Comparison of ENCODE assay signal across 14 cellular contexts in the genomic region with DNA sequence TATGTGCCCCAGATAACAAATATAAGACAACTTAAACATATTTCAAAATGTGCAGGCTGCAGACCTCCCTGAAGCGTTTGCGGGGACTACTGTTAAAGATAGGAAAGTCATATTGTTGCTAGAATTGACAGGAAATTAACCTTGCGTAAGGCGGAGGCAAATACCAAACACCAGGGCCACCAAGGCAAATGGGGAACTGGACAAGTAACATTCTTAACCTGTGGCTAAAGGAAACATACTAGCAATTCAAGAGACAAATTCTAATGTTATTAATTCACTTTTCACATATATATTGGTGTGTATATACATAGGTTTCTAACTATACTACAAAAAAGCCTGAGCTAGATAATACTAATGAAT. TPM values are rescaled to one million over a fixed set of nuclear protein-coding genes. Genes with fewer than 3 reads are reported as not detected.
DNase-seq lines count a peak whose midpoint lies in the region; ATAC-seq and TF ChIP-seq lines count a peak whose summit lies in the region.
"Had no signal": no experiment of that assay in that cellular context is flagged by ENCODE, and none has a peak within 500 bp of the region (broad histone marks: within the 10 kb centered on the region; RNA-seq: fewer than 3 reads in every experiment).

No MANE protein-coding gene starts in this region.

- H3K27ac Mint-ChIP-seq in CD14-positive monocyte (no peak overlapping the region), GM23338 (no peak overlapping the region)
- peak overlapping the region; percentile 19 for H3K27ac Mint-ChIP-seq in activated naive CD8-positive, alpha-beta T cell treated with anti-CD3 and anti-CD28 coated beads, Interleukin-2, amount 50 U/mL, for 24 hours
- peak overlapping the region in 1 of 10 donors; percentile 78 for H3K27ac Mint-ChIP-seq in naive thymus-derived CD8-positive, alpha-beta T cell
- H3K27ac Mint-ChIP-seq: activated T-cell treated with anti-CD3 and anti-CD28 coated beads, Interleukin-2, amount 50 U/mL, for 72 hours had no signal

- H3K27me3 Mint-ChIP-seq in CD14-positive monocyte (ENCODE audit: low read depth in 3 of 3) = peaks cover 65 to 91% (median 89%) of the 10 kb centered on the region in 3 donors
- H3K27me3 Mint-ChIP-seq in GM23338 (ENCODE audit: insufficient read depth, low read depth, poor library complexity) = peaks cover 50% of the 10 kb centered on the region
- H3K27me3 Mint-ChIP-seq in activated naive CD8-positive, alpha-beta T cell treated with anti-CD3 and anti-CD28 coated beads, Interleukin-2, amount 50 U/mL, for 24 hours = peaks cover 70% of the 10 kb centered on the region
- H3K27me3 Mint-ChIP-seq in naive thymus-derived CD8-positive, alpha-beta T cell = peaks cover 30 to 58% (median 52%) of the 10 kb centered on the region in 5 donors

- no peak overlapping the region for H3K27ac ChIP-seq in GM23338 (ENCODE audit: low read depth)
- H3K27ac ChIP-seq: BLaER1 treated with 17β-estradiol and CSF1 and Interleukin-3, amounts not matched to agents 10 nM and 100 nM had no signal

- H3K4me1 ChIP-seq in GM23338 (ENCODE audit: insufficient read depth) = peaks cover 6% of the 10 kb centered on the region; the same call in 1 of the 2 replicates
- H3K4me1 ChIP-seq: uterus had no signal

- H3K4me3 ChIP-seq in GM23338 = peak overlapping the region; percentile 78; the same call in 1 of the 2 replicates

- H3K4me2 ChIP-seq in GM23338 = 0 out of 2 replicates have a peak overlapping the region, but pooled peaks have one; percentile 95

- peaks cover 0 to 2% of the 10 kb centered on the region in 2 donors for H3K36me3 Mint-ChIP-seq in CD14-positive monocyte
- H3K36me3 Mint-ChIP-seq in GM23338 (ENCODE audit: low read depth) = no peaks in the 10 kb centered on the region
- no peaks in the 10 kb centered on the region for H3K36me3 Mint-ChIP-seq in activated naive CD8-positive, alpha-beta T cell treated with anti-CD3 and anti-CD28 coated beads, Interleukin-2, amount 50 U/mL, for 24 hours (ENCODE audit: low read depth)
- H3K36me3 Mint-ChIP-seq in naive thymus-derived CD8-positive, alpha-beta T cell = no peaks in the 10 kb centered on the region

- POLR2A ChIA-PET in naive thymus-derived CD8-positive, alpha-beta T cell (lab: Charles Lee) = no interaction called here

- ATAC-seq in GM23338 = no peak
- no peak for ATAC-seq in activated naive CD8-positive, alpha-beta T cell treated with anti-CD3 and anti-CD28 coated beads, Interleukin-2, amount 50 U/mL, for 24 hours
- ATAC-seq in naive thymus-derived CD8-positive, alpha-beta T cell = no peak
- ATAC-seq in GM21526 (IDR thresholded peaks at IDR 0.05; ENCODE audit: low FRiP score, unreplicated experiment) = no peak
- ATAC-seq in GM18868 (IDR thresholded peaks at IDR 0.05; ENCODE audit: unreplicated experiment) = no peak

- DNase-seq in CD14-positive monocyte (ENCODE audit: low spot score) (no peak), GM23338 (ENCODE audit: low spot score) (no peak), DMS114 treated with DMSO at 0.1 percent for 48 hours (lab: John Stamatoyannopoulos, UW; ENCODE audit: unreplicated experiment) (no peak), SHP77 treated with DMSO at 0.1 percent for 48 hours (lab: John Stamatoyannopoulos, UW) (no peak)
- no peak for DNase-seq in activated naive CD8-positive, alpha-beta T cell treated with anti-CD3 and anti-CD28 coated beads, Interleukin-2, amount 50 U/mL, for 24 hours
- DNase-seq in naive thymus-derived CD8-positive, alpha-beta T cell = no peak
- DNase-seq: NCI-H1417 treated with DMSO at 0.1 percent for 48 hours had no signal

- intact Hi-C loops in CD14-positive monocyte (cut with micrococcal nuclease) = loop anchor here (2.0 to 10.0 kb wide), 5 partner anchors 31 to 101 kb away; partner anchors contain the start of genes NES (in 2 of the 2), ISG20L2 (in 1 of the 2) and METTL25B (in 1 of the 2)

- TF ChIP-seq CTCF in CD14-positive monocyte (IDR thresholded peaks at IDR 0.05) (peak; percentile 61), GM23338 (conservative IDR thresholded peaks at IDR 0.05; ENCODE audit: low read depth in 2 of 2) (no peak; a peak in 2 of 4 replicates)

- no peaks in the 10 kb centered on the region for H3K9me2 ChIP-seq in GM23338 (ENCODE audit: insufficient read depth)

- H3K9me3 Mint-ChIP-seq in CD14-positive monocyte (peaks cover 0 to 12% (median 5%) of the 10 kb centered on the region in 7 donors), GM23338 (no peaks in the 10 kb centered on the region; the same call in 2 of the 3 replicates)
- H3K9me3 Mint-ChIP-seq in activated naive CD8-positive, alpha-beta T cell treated with anti-CD3 and anti-CD28 coated beads, Interleukin-2, amount 50 U/mL, for 24 hours = no peaks in the 10 kb centered on the region
- no peaks in the 10 kb centered on the region for H3K9me3 Mint-ChIP-seq in naive thymus-derived CD8-positive, alpha-beta T cell
- H3K9me3 Mint-ChIP-seq: activated T-cell treated with anti-CD3 and anti-CD28 coated beads, Interleukin-2, amount 50 U/mL, for 72 hours had no signal

- H2AFZ ChIP-seq in GM23338 = no peak overlapping the region

- H3K36me3 ChIP-seq in GM23338 (ENCODE audit: insufficient read depth) = no peaks in the 10 kb centered on the region; the same call in 1 of the 2 replicates
- H3K36me3 ChIP-seq: BLaER1 treated with 17β-estradiol and CSF1 and Interleukin-3, amounts not matched to agents 10 nM and 100 nM; uterus had no signal

- H3K4me1 Mint-ChIP-seq in CD14-positive monocyte (peaks cover 10% of the 10 kb centered on the region), GM23338 (peaks cover 7% of the 10 kb centered on the region)
- H3K4me1 Mint-ChIP-seq in activated naive CD8-positive, alpha-beta T cell treated with anti-CD3 and anti-CD28 coated beads, Interleukin-2, amount 50 U/mL, for 24 hours = peaks cover 5% of the 10 kb centered on the region
- peaks cover 6 to 14% (median 11%) of the 10 kb centered on the region in 4 donors for H3K4me1 Mint-ChIP-seq in naive thymus-derived CD8-positive, alpha-beta T cell

- no peaks in the 10 kb centered on the region for H3K79me2 ChIP-seq in GM23338 (replicated peaks; ENCODE audit: insufficient read depth)

- peaks cover 12% of the 10 kb centered on the region; the same call in 1 of the 2 replicates for H3F3A ChIP-seq in GM23338 (replicated peaks; ENCODE audit: low read depth)

- H4K20me1 ChIP-seq in GM23338 (replicated peaks; ENCODE audit: insufficient read depth) = no peaks in the 10 kb centered on the region

- H3K27me3 ChIP-seq in GM23338 (ENCODE audit: insufficient read depth) = peaks cover 68% of the 10 kb centered on the region

- peak overlapping the region in 1 of 2 donors; percentile 92 for H3K4me3 Mint-ChIP-seq in CD14-positive monocyte
- H3K4me3 Mint-ChIP-seq in GM23338 = peak overlapping the region; percentile 69; the same call in 2 of the 3 replicates
- no peak overlapping the region for H3K4me3 Mint-ChIP-seq in activated naive CD8-positive, alpha-beta T cell treated with anti-CD3 and anti-CD28 coated beads, Interleukin-2, amount 50 U/mL, for 24 hours
- H3K4me3 Mint-ChIP-seq in naive thymus-derived CD8-positive, alpha-beta T cell = peak overlapping the region in 8 of 10 donors; percentile 2 to 86 (median 82)

TF ChIP-seq in GM23338, 12 proteins besides CTCF, POLR2A, EP300 and RAD21 (continues in another document):
- no peak for TF ChIP-seq POLR2AphosphoS5 (IDR thresholded peaks at IDR 0.05; ENCODE audit: low read depth)

RNA-seq across cellular contexts. Expression of gene HAPLN2, which starts 6.8 kb away (rescaled TPM):
- polyA plus RNA-seq in CD14-positive monocyte (not detected), GM23338 (2016; fragmentation: Nextera tagmentation; extraction: Ambion mirVana) (0.53 TPM in 1 of 2 replicates, not detected in the other)
- total RNA-seq in GM23338 (2014; rRNA removed; shearing (Covaris generic)) = not detected in 2 replicates
- total RNA-seq in naive thymus-derived CD8-positive, alpha-beta T cell = under 1 TPM; 0.39 to 0.58 TPM
- not detected for polyA plus RNA-seq in naive thymus-derived CD8-positive, alpha-beta T cell
- total RNA-seq: NCI-H460 had no signal

RNA-seq across cellular contexts. Expression of gene BCAN, which starts 15.9 kb away (rescaled TPM):
- polyA plus RNA-seq in CD14-positive monocyte (not detected), GM23338 (2016; fragmentation: Nextera tagmentation; extraction: Ambion mirVana) (2.3 and 3.6 TPM in 2 replicates)
- total RNA-seq in GM23338 (2014; rRNA removed; shearing (Covaris generic)) = 5.5 and 8.0 TPM in 2 replicates
- not detected for total RNA-seq in naive thymus-derived CD8-positive, alpha-beta T cell
- polyA plus RNA-seq in naive thymus-derived CD8-positive, alpha-beta T cell = not detected

RNA-seq across cellular contexts. Expression of gene GPATCH4, which starts 24.8 kb away (rescaled TPM):
- polyA plus RNA-seq in CD14-positive monocyte (1 to 10 TPM; 2.6 to 5.3 TPM), GM23338 (2016; fragmentation: Nextera tagmentation; extraction: Ambion mirVana) (174 and 187 TPM in 2 replicates)
- total RNA-seq in GM23338 (2014; rRNA removed; shearing (Covaris generic)) = 58.9 and 95.7 TPM in 2 replicates
- 10 to 100 TPM; 44.2 to 45.1 TPM for total RNA-seq in naive thymus-derived CD8-positive, alpha-beta T cell
- 10 to 100 TPM; 27.3 to 70.4 (median 42.0) TPM for polyA plus RNA-seq in naive thymus-derived CD8-positive, alpha-beta T cell

RNA-seq across cellular contexts. Expression of gene NAXE, which starts 34.5 kb away (rescaled TPM):
- polyA plus RNA-seq in CD14-positive monocyte (10 to 100 TPM; 54.9 to 81.7 TPM), GM23338 (2016; fragmentation: Nextera tagmentation; extraction: Ambion mirVana) (82.1 and 83.1 TPM in 2 replicates)
- 62.6 and 87.5 TPM in 2 replicates for total RNA-seq in GM23338 (2014; rRNA removed; shearing (Covaris generic))
- 10 to 100 TPM; 39.7 to 42.1 TPM for total RNA-seq in naive thymus-derived CD8-positive, alpha-beta T cell
- polyA plus RNA-seq in naive thymus-derived CD8-positive, alpha-beta T cell = 100 to 1,000 TPM in 2 of 3 donors, 10 to 100 TPM in 1; 85.6 to 124 (median 103) TPM

RNA-seq across cellular contexts. Expression of gene TTC24, which starts 46.5 kb away (rescaled TPM):
- polyA plus RNA-seq in CD14-positive monocyte = under 1 TPM in 1 of 2 donors, not detected in 1; 0.14 TPM
- not detected in 2 replicates for total RNA-seq in GM23338 (2014; rRNA removed; shearing (Covaris generic))
- polyA plus RNA-seq in GM23338 (2016; fragmentation: Nextera tagmentation; extraction: Ambion mirVana) = not detected in 2 replicates
- 10 to 100 TPM; 41.3 to 44.3 TPM for total RNA-seq in naive thymus-derived CD8-positive, alpha-beta T cell
- polyA plus RNA-seq in naive thymus-derived CD8-positive, alpha-beta T cell = 1 to 10 TPM; 3.8 to 6.7 (median 6.7) TPM
- total RNA-seq: frontal cortex, NCI-H460, uterus had no signal

Comparison
In these comparisons a context has a peak if more than half of its experiments do, and no peak if none do; other contexts are left out.
1. RNA of gene GPATCH4, which starts 24.8 kb away (polyA plus RNA-seq): 174 to 187 TPM in GM23338 and 27.3 to 70.4 TPM in naive thymus-derived CD8-positive, alpha-beta T cell; 2.6 to 5.3 TPM in CD14-positive monocyte; every median in the first group is over 4 times any median in the second.